In genomic region chr4:20622701-20623100, GRCh38 we compare ENCODE assay signal across 17 cellular contexts.
A peak's percentile ranks its signal among the peaks of the same experiment; 100 is the strongest.
DNase-seq lines count a peak whose midpoint lies in the region; ATAC-seq and TF ChIP-seq lines count a peak whose summit lies in the region.
"Had no signal": no experiment of that assay in that cellular context is flagged by ENCODE, and none has a peak within 500 bp of the region (broad histone marks: within the 10 kb centered on the region; RNA-seq: fewer than 3 reads in every experiment).

No MANE protein-coding gene starts in this region.

- no peaks in the 10 kb centered on the region for H3K9me3 Mint-ChIP-seq in neural crest cell
- H3K9me3 Mint-ChIP-seq: CD4-positive, alpha-beta memory T cell; GM23338 had no signal

- H3K9me3 ChIP-seq in A673 (ENCODE audit: low read depth, low read length, poor library complexity, severe bottlenecking): no peaks in the 10 kb centered on the region
- H3K9me3 ChIP-seq: Caco-2, HAP-1 had no signal

- intact Hi-C loops in A673 (cut with micrococcal nuclease; ENCODE audit: unreplicated experiment): no loop called here

- no TSS peak for BruUV-seq in A673 (replicated peaks; lab: Mats Ljungman, UMichigan)

- no peak for ATAC-seq in HG03025 (IDR thresholded peaks at IDR 0.05; ENCODE audit: low FRiP score, unreplicated experiment)
- ATAC-seq: GM12878, GM23338 had no signal

- no peaks in the 10 kb centered on the region for H3K27me3 ChIP-seq in A673 (replicated peaks; ENCODE audit: insufficient read depth, low read depth, low read length, poor library complexity)

- H3K4me3 ChIP-seq in A673 (ENCODE audit: low read depth, low read length, poor library complexity, severe bottlenecking): no peak overlapping the region
- H3K4me3 ChIP-seq: GM12878, GM23338, HAP-1 had no signal

- no peaks in the 10 kb centered on the region for H3K36me3 Mint-ChIP-seq in neural crest cell (ENCODE audit: low read depth)
- H3K36me3 Mint-ChIP-seq: CD4-positive, alpha-beta memory T cell had no signal

- DNase-seq in COLO829 (ENCODE audit: low spot score): peak; percentile 39
- DNase-seq in SK-MEL-5 (ENCODE audit: low read depth, low spot score): peak; percentile 80
- peak; percentile 81 for DNase-seq in foreskin melanocyte
- no peak for DNase-seq in neural crest cell (ENCODE audit: low read depth, low spot score)
- DNase-seq in A673 (ENCODE audit: low spot score): no peak
- no peak for DNase-seq in NCI-H524 (lab: John Stamatoyannopoulos, UW)
- no peak for DNase-seq in ACHN
- DNase-seq: C1 segment of cervical spinal cord; Caco-2; CD4-positive, alpha-beta memory T cell; DMS153; DND-41 had no signal

- H3K4me3 Mint-ChIP-seq in neural crest cell: no peak overlapping the region
- H3K4me3 Mint-ChIP-seq: CD4-positive, alpha-beta memory T cell; GM23338 had no signal

- H3K4me1 ChIP-seq in A673 (ENCODE audit: insufficient read depth, low read length, poor library complexity, severe bottlenecking): no peaks in the 10 kb centered on the region
- H3K4me1 ChIP-seq: HAP-1 had no signal

- no peak for TF ChIP-seq CTCF in neural crest cell (conservative IDR thresholded peaks at IDR 0.05)
- TF ChIP-seq CTCF in A673 (conservative IDR thresholded peaks at IDR 0.05; ENCODE audit: low read depth, low read length): no peak

- no peaks in the 10 kb centered on the region for H3K36me3 ChIP-seq in A673 (ENCODE audit: insufficient read depth, low read length, poor library complexity, severe bottlenecking)
- H3K36me3 ChIP-seq: HAP-1 had no signal

- CTCF ChIA-PET in A673 (lab: Charles Lee): no interaction called here

- H3K27ac Mint-ChIP-seq in neural crest cell (ENCODE audit: unreplicated experiment): peak overlapping the region; percentile 47
- H3K27ac Mint-ChIP-seq: CD4-positive, alpha-beta memory T cell; GM23338 had no signal

- no peaks in the 10 kb centered on the region for H3K27me3 Mint-ChIP-seq in neural crest cell (ENCODE audit: low read depth)
- H3K27me3 Mint-ChIP-seq: CD4-positive, alpha-beta memory T cell had no signal

- POLR2A ChIA-PET in A673 (lab: Charles Lee; ENCODE audit: low non-redundant PET): no interaction called here

- peaks cover 38% of the 10 kb centered on the region for H3K4me1 Mint-ChIP-seq in neural crest cell

- in situ Hi-C loops in SK-MEL-5 (cut with HindIII; ENCODE audit: low pct_unique_long_range_greater_than_20kb, low sequenced_read_pairs) (no loop called here), ACHN (cut with HindIII; ENCODE audit: low pct_ligation_motif_present, low pct_unique_long_range_greater_than_20kb, low sequenced_read_pairs) (no loop called here)

- no peak overlapping the region for H3K27ac ChIP-seq in A673 (ENCODE audit: low read depth, low read length, poor library complexity, severe bottlenecking)
- H3K27ac ChIP-seq: 22Rv1 had no signal

Comparison
In these comparisons a context has a peak if more than half of its experiments do, and no peak if none do; other contexts are left out.
1. DNase-seq: peak in COLO829 (single experiment), SK-MEL-5 (single experiment) and foreskin melanocyte (single experiment); none in neural crest cell (single experiment), A673 (single experiment), NCI-H524 (0 of 2) and ACHN (single experiment).